9 cellular contexts compared by ENCODE assay signal in the genomic region with DNA sequence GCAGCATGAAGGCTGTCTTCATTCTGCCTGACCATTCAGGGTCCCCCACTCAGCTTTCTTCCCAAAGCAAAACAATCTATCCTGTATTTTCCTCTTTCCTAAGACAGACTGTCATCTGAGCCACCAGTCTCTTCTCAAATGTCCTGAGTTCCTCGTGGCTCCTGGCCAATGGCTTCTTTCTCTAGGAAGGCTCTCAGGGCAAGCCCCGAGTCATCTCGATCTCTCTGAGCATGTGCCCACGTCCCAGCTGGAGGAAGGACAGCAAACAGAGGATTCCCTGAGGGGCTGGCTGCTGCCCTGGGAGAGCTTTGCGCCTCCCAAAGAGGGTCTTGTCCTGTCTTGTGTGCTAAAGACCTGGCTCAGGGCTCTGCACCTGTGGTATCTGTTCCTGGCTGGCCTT. TPM values are rescaled to one million over a fixed set of nuclear protein-coding genes. Genes with fewer than 3 reads are reported as not detected.
DNase-seq lines count a peak whose midpoint lies in the region; ATAC-seq and TF ChIP-seq lines count a peak whose summit lies in the region.
"Had no signal": no experiment of that assay in that cellular context is flagged by ENCODE, and none has a peak within 500 bp of the region (broad histone marks: within the 10 kb centered on the region; RNA-seq: fewer than 3 reads in every experiment).

No MANE protein-coding gene starts in this region.

- H3K27ac ChIP-seq in BLaER1 (peak overlapping the region; percentile 77), duodenal mucosa (ENCODE audit: low read depth, low read length) (peak overlapping the region; percentile 13), muscle layer of duodenum (ENCODE audit: low read length) (peak overlapping the region; percentile 63), uterus (peak overlapping the region in 1 of 2 donors; percentile 27)

- H3K9me3 Mint-ChIP-seq in IgD-negative memory B cell: no peaks in the 10 kb centered on the region

- H3K36me3 ChIP-seq in BLaER1 (no peaks in the 10 kb centered on the region), duodenal mucosa (ENCODE audit: control insufficient read depth in 1 of 2, insufficient read depth in 2 of 2, low read length in 2 of 2) (no peaks in the 10 kb centered on the region), muscle layer of duodenum (ENCODE audit: control insufficient read depth in 1 of 2, insufficient read depth in 2 of 2, low read length in 2 of 2) (no peaks in the 10 kb centered on the region), uterus (no peaks in the 10 kb centered on the region)

- no peaks in the 10 kb centered on the region for H3K27me3 Mint-ChIP-seq in IgD-negative memory B cell

- no peak overlapping the region for H3K4me3 ChIP-seq in BLaER1
- no peak overlapping the region for H3K4me3 ChIP-seq in duodenal mucosa (ENCODE audit: low read depth in 1 of 2, low read length in 2 of 2)
- H3K4me3 ChIP-seq in muscle layer of duodenum (ENCODE audit: low read depth in 1 of 2, low read length in 2 of 2): no peak overlapping the region
- no peak overlapping the region for H3K4me3 ChIP-seq in uterus

- peaks cover 40 to 55% (median 46%) of the 10 kb centered on the region in 3 donors for H3K4me1 Mint-ChIP-seq in IgD-negative memory B cell

- ATAC-seq in GM19023 (IDR thresholded peaks at IDR 0.05; ENCODE audit: unreplicated experiment): no peak

- H4K20me1 ChIP-seq in BLaER1: no peaks in the 10 kb centered on the region

- TF ChIP-seq POLR2A in uterus (IDR thresholded peaks at IDR 0.05): no peak

- H3K4me3 Mint-ChIP-seq in IgD-negative memory B cell: peak overlapping the region in 3 of 4 donors; percentile 86 to 94 (median 90)

- H3K4me2 ChIP-seq in BLaER1: peak overlapping the region; percentile 83

- H3K27me3 ChIP-seq in BLaER1 (no peaks in the 10 kb centered on the region), duodenal mucosa (ENCODE audit: control insufficient read depth in 1 of 2, insufficient read depth in 2 of 2, low read length in 2 of 2) (no peaks in the 10 kb centered on the region), muscle layer of duodenum (ENCODE audit: low read depth, low read length) (no peaks in the 10 kb centered on the region), uterus (no peaks in the 10 kb centered on the region)

- peak overlapping the region; percentile 53 for H3K9ac ChIP-seq in BLaER1
- H3K9ac ChIP-seq in duodenal mucosa (ENCODE audit: low read depth in 1 of 2, low read length in 2 of 2): peak overlapping the region in 1 of 2 donors; percentile 3

- DNase-seq in KG1 (lab: John Stamatoyannopoulos, UW) (no peak), uterus (no peak)
- DNase-seq in stimulated activated CD4-positive, alpha-beta T cell treated with anti-CD3 and anti-CD28 coated beads, Interleukin-4, amount 100 ng/mL, for 4 hours: no peak
- DNase-seq: NCI-H1105 had no signal

- peak overlapping the region; percentile 85 to 97 (median 97) for H3K27ac Mint-ChIP-seq in IgD-negative memory B cell

- peaks cover 66% of the 10 kb centered on the region for H3K4me1 ChIP-seq in BLaER1
- H3K4me1 ChIP-seq in duodenal mucosa (ENCODE audit: control insufficient read depth in 1 of 2, insufficient read depth in 2 of 2, low read length in 2 of 2): peaks cover 50 to 68% of the 10 kb centered on the region in 2 donors
- H3K4me1 ChIP-seq in muscle layer of duodenum (ENCODE audit: control insufficient read depth in 1 of 2, insufficient read depth in 2 of 2, low read length in 2 of 2): peaks cover 0 to 17% of the 10 kb centered on the region in 2 donors
- no peaks in the 10 kb centered on the region for H3K4me1 ChIP-seq in uterus

- no peak for TF ChIP-seq CTCF in uterus (IDR thresholded peaks at IDR 0.05)

- intact Hi-C loops in uterus (cut with DNase I; ENCODE audit: low total_unique reads): no loop called here

- H3K36me3 Mint-ChIP-seq in IgD-negative memory B cell: peaks cover 3% of the 10 kb centered on the region

- H3K9me3 ChIP-seq in BLaER1: no peaks in the 10 kb centered on the region
- H3K9me3 ChIP-seq in duodenal mucosa (ENCODE audit: control insufficient read depth in 1 of 2, low read length in 2 of 2): no peaks in the 10 kb centered on the region
- no peaks in the 10 kb centered on the region for H3K9me3 ChIP-seq in muscle layer of duodenum (ENCODE audit: control insufficient read depth in 1 of 2, low read length in 2 of 2)
- H3K9me3 ChIP-seq in uterus: no peaks in the 10 kb centered on the region

RNA-seq across cellular contexts. Expression of gene SLC37A2, which starts 8.3 kb away (rescaled TPM):
- polyA plus RNA-seq in IgD-negative memory B cell: 11.2 TPM
- 1 to 10 TPM in 2 of 4 donors, under 1 TPM in 2; 0.26 to 4.1 (median 0.86) TPM for total RNA-seq in uterus

RNA-seq across cellular contexts. Expression of gene TMEM218, which starts 40.0 kb away (rescaled TPM):
- 45.1 TPM for polyA plus RNA-seq in IgD-negative memory B cell
- total RNA-seq in uterus: 10 to 100 TPM in 2 of 4 donors, 1 to 10 TPM in 2; 3.2 to 45.9 (median 12.0) TPM
